1 cellular context compared by ENCODE assay signal in genomic region chr3:128215800-128216495, GRCh38.
TF ChIP-seq lines count a peak whose summit lies in the region.

No MANE protein-coding gene starts in this region.

TF ChIP-seq in GM23338, 12 proteins besides CTCF, POLR2A, EP300 and RAD21 (continued from another document):
- TF ChIP-seq, protein P1, sequence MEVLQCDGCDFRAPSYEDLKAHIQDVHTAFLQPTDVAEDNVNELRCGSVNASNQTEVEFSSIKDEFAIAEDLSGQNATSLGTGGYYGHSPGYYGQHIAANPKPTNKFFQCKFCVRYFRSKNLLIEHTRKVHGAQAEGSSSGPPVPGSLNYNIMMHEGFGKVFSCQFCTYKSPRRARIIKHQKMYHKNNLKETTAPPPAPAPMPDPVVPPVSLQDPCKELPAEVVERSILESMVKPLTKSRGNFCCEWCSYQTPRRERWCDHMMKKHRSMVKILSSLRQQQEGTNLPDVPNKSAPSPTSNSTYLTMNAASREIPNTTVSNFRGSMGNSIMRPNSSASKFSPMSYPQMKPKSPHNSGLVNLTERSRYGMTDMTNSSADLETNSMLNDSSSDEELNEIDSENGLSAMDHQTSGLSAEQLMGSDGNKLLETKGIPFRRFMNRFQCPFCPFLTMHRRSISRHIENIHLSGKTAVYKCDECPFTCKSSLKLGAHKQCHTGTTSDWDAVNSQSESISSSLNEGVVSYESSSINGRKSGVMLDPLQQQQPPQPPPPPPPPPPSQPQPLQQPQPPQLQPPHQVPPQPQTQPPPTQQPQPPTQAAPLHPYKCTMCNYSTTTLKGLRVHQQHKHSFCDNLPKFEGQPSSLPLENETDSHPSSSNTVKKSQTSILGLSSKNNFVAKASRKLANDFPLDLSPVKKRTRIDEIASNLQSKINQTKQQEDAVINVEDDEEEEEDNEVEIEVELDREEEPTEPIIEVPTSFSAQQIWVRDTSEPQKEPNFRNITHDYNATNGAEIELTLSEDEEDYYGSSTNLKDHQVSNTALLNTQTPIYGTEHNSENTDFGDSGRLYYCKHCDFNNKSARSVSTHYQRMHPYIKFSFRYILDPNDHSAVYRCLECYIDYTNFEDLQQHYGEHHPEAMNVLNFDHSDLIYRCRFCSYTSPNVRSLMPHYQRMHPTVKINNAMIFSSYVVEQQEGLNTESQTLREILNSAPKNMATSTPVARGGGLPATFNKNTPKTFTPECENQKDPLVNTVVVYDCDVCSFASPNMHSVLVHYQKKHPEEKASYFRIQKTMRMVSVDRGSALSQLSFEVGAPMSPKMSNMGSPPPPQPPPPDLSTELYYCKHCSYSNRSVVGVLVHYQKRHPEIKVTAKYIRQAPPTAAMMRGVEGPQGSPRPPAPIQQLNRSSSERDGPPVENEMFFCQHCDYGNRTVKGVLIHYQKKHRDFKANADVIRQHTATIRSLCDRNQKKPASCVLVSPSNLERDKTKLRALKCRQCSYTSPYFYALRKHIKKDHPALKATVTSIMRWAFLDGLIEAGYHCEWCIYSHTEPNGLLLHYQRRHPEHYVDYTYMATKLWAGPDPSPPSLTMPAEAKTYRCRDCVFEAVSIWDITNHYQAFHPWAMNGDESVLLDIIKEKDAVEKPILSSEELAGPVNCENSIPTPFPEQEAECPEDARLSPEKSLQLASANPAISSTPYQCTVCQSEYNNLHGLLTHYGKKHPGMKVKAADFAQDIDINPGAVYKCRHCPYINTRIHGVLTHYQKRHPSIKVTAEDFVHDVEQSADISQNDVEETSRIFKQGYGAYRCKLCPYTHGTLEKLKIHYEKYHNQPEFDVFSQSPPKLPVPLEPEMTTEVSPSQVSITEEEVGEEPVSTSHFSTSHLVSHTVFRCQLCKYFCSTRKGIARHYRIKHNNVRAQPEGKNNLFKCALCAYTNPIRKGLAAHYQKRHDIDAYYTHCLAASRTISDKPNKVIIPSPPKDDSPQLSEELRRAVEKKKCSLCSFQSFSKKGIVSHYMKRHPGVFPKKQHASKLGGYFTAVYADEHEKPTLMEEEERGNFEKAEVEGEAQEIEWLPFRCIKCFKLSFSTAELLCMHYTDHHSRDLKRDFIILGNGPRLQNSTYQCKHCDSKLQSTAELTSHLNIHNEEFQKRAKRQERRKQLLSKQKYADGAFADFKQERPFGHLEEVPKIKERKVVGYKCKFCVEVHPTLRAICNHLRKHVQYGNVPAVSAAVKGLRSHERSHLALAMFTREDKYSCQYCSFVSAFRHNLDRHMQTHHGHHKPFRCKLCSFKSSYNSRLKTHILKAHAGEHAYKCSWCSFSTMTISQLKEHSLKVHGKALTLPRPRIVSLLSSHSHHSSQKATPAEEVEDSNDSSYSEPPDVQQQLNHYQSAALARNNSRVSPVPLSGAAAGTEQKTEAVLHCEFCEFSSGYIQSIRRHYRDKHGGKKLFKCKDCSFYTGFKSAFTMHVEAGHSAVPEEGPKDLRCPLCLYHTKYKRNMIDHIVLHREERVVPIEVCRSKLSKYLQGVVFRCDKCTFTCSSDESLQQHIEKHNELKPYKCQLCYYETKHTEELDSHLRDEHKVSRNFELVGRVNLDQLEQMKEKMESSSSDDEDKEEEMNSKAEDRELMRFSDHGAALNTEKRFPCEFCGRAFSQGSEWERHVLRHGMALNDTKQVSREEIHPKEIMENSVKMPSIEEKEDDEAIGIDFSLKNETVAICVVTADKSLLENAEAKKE (CRISPR knock-in tag; IDR thresholded peaks at IDR 0.05), result no peak
- TF ChIP-seq JUNB (IDR thresholded peaks at IDR 0.05; ENCODE audit: unreplicated experiment), result no peak
- TF ChIP-seq ZNF331 (CRISPR knock-in tag; IDR thresholded peaks at IDR 0.05; ENCODE audit: low read depth), result no peak
- TF ChIP-seq NANOG (IDR thresholded peaks at IDR 0.05; ENCODE audit: borderline replicate concordance), result no peak
- TF ChIP-seq STAT1 (IDR thresholded peaks at IDR 0.05; ENCODE audit: unreplicated experiment), result no peak
- TF ChIP-seq ZNF114 (CRISPR knock-in tag; IDR thresholded peaks at IDR 0.05), result no peak
